In the genomic region with DNA sequence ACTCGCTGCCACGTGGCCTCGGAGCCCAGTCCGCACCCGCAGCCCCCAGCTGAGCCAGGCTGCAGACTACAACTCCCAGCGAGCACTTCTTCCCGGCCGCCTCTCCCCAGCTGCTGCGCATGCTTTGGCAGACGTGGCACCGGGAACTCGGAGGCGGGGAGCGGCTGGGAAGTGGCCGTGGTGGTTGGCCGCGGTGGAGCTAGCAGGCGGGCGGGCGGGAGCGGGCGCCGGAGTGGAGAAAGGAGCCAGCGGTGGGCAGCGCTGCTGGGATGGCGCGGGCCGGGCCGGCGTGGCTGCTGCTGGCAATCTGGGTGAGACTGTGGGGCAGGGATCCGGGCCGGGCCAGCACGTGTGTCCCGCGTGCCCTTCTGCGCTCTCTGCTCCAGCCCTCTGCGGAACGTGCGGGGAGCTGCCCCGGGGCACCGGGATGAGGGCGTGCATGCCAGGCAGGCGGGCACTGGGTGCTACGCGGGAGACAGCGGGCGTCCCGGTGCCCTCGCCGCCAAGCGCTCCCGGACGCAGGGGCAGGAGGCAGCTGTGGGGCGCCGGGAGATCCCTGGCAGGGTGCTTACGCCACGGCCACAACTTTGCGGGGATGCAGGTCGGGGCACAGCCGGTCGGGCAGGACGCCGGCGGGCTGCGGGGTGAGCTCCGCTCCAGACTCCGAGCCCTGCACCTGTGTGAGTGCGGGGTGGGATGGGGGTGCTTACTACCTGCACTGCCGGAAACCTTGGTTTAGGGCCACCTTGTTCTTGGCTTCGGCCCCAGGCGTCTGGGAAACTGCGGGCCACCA, we compare ENCODE assay signal across 1 cellular context.
A peak's percentile ranks its signal among the peaks of the same experiment; 100 is the strongest.
TF ChIP-seq lines count a peak whose summit lies in the region.

A gene (plus strand): TSS at position 130 of the 793 bp plus-strand sequence. CDS start 140 bp downstream, at position 270.

TF ChIP-seq in HepG2, 621 proteins besides CTCF, POLR2A, EP300 and RAD21 (continued from another document and continues in another):
- TF ChIP-seq ZNF672 (CRISPR knock-in tag; IDR thresholded peaks at IDR 0.05) (no peak; the same call in 1 of the 2 replicates), SOX13 (IDR thresholded peaks at IDR 0.05) (no peak), SOX13 (CRISPR knock-in tag; conservative IDR thresholded peaks at IDR 0.05 in 1 of 2, IDR thresholded peaks at IDR 0.05 in 1 of 2) (peak in 1 of 2 experiments; percentile 49; a peak in 2 of 4 replicates), FIP1L1 (IDR thresholded peaks at IDR 0.05; ENCODE audit: borderline replicate concordance, insufficient read depth, low read depth, low read length) (no peak), GLI4 (CRISPR knock-in tag; IDR thresholded peaks at IDR 0.05; ENCODE audit: borderline replicate concordance) (no peak), FOXP1 (IDR thresholded peaks at IDR 0.05) (no peak), FOXP1 (CRISPR knock-in tag; IDR thresholded peaks at IDR 0.05) (no peak), ZNF24 (IDR thresholded peaks at IDR 0.05) (no peak), ZNF747 (CRISPR knock-in tag; IDR thresholded peaks at IDR 0.05; ENCODE audit: borderline replicate concordance) (peak; percentile 78), ZNF816 (CRISPR knock-in tag; IDR thresholded peaks at IDR 0.05; ENCODE audit: borderline replicate concordance) (no peak), CCDC6 (CRISPR knock-in tag; IDR thresholded peaks at IDR 0.05) (peak; percentile 53; the same call in 1 of the 2 replicates), ZNF230 (CRISPR knock-in tag; IDR thresholded peaks at IDR 0.05) (peak; percentile 95; the same call in 1 of the 2 replicates), RXRA (CRISPR knock-in tag; IDR thresholded peaks at IDR 0.05) (peak; percentile 66; the same call in 1 of the 2 replicates), TAF15 (IDR thresholded peaks at IDR 0.05; ENCODE audit: low read depth, low read length, poor library complexity, severe bottlenecking) (no peak), PITX1 (CRISPR knock-in tag; IDR thresholded peaks at IDR 0.05) (peak; percentile 63; the same call in 1 of the 2 replicates), ZNF549 (CRISPR knock-in tag; IDR thresholded peaks at IDR 0.05) (no peak), ZFP1 (CRISPR knock-in tag; IDR thresholded peaks at IDR 0.05) (0 out of 2 replicates have a peak, but pooled peaks have one; percentile 31), NFKB2 (CRISPR knock-in tag; IDR thresholded peaks at IDR 0.05; ENCODE audit: borderline replicate concordance) (peak; percentile 54; the same call in 1 of the 2 replicates), EEA1 (CRISPR knock-in tag; IDR thresholded peaks at IDR 0.05; ENCODE audit: borderline replicate concordance) (0 out of 2 replicates have a peak, but pooled peaks have one; percentile 21), ZSCAN29 (CRISPR knock-in tag; conservative IDR thresholded peaks at IDR 0.05) (peak; percentile 61; the same call in 1 of the 2 replicates), ZNF550 (CRISPR knock-in tag; IDR thresholded peaks at IDR 0.05; ENCODE audit: borderline replicate concordance) (no peak), ZBTB7A (CRISPR knock-in tag; IDR thresholded peaks at IDR 0.05) (no peak), GPN1 (CRISPR knock-in tag; IDR thresholded peaks at IDR 0.05; ENCODE audit: borderline replicate concordance) (no peak), ZNF44 (CRISPR knock-in tag; IDR thresholded peaks at IDR 0.05) (no peak), BCL6 (CRISPR knock-in tag; IDR thresholded peaks at IDR 0.05) (peak; percentile 50; the same call in 1 of the 2 replicates), KAT8 (CRISPR knock-in tag; IDR thresholded peaks at IDR 0.05) (peak; percentile 83), HCFC1 (IDR thresholded peaks at IDR 0.05; ENCODE audit: low read depth, low read length) (peak; percentile 89), SMARCE1 (IDR thresholded peaks at IDR 0.05; ENCODE audit: borderline replicate concordance) (no peak)
- TF ChIP-seq, protein P1, sequence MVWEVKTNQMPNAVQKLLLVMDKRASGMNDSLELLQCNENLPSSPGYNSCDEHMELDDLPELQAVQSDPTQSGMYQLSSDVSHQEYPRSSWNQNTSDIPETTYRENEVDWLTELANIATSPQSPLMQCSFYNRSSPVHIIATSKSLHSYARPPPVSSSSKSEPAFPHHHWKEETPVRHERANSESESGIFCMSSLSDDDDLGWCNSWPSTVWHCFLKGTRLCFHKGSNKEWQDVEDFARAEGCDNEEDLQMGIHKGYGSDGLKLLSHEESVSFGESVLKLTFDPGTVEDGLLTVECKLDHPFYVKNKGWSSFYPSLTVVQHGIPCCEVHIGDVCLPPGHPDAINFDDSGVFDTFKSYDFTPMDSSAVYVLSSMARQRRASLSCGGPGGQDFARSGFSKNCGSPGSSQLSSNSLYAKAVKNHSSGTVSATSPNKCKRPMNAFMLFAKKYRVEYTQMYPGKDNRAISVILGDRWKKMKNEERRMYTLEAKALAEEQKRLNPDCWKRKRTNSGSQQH (CRISPR knock-in tag; IDR thresholded peaks at IDR 0.05; ENCODE audit: low read depth) = peak; percentile 78; the same call in 1 of the 2 replicates
- TF ChIP-seq, protein P2, sequence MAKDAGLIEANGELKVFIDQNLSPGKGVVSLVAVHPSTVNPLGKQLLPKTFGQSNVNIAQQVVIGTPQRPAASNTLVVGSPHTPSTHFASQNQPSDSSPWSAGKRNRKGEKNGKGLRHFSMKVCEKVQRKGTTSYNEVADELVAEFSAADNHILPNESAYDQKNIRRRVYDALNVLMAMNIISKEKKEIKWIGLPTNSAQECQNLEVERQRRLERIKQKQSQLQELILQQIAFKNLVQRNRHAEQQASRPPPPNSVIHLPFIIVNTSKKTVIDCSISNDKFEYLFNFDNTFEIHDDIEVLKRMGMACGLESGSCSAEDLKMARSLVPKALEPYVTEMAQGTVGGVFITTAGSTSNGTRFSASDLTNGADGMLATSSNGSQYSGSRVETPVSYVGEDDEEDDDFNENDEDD (CRISPR knock-in tag; IDR thresholded peaks at IDR 0.05; ENCODE audit: borderline replicate concordance) = peak; percentile 96
- TF ChIP-seq, protein P3, sequence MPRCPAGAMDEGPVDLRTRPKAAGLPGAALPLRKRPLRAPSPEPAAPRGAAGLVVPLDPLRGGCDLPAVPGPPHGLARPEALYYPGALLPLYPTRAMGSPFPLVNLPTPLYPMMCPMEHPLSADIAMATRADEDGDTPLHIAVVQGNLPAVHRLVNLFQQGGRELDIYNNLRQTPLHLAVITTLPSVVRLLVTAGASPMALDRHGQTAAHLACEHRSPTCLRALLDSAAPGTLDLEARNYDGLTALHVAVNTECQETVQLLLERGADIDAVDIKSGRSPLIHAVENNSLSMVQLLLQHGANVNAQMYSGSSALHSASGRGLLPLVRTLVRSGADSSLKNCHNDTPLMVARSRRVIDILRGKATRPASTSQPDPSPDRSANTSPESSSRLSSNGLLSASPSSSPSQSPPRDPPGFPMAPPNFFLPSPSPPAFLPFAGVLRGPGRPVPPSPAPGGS (CRISPR knock-in tag; IDR thresholded peaks at IDR 0.05) = no peak
- TF ChIP-seq, protein P4, sequence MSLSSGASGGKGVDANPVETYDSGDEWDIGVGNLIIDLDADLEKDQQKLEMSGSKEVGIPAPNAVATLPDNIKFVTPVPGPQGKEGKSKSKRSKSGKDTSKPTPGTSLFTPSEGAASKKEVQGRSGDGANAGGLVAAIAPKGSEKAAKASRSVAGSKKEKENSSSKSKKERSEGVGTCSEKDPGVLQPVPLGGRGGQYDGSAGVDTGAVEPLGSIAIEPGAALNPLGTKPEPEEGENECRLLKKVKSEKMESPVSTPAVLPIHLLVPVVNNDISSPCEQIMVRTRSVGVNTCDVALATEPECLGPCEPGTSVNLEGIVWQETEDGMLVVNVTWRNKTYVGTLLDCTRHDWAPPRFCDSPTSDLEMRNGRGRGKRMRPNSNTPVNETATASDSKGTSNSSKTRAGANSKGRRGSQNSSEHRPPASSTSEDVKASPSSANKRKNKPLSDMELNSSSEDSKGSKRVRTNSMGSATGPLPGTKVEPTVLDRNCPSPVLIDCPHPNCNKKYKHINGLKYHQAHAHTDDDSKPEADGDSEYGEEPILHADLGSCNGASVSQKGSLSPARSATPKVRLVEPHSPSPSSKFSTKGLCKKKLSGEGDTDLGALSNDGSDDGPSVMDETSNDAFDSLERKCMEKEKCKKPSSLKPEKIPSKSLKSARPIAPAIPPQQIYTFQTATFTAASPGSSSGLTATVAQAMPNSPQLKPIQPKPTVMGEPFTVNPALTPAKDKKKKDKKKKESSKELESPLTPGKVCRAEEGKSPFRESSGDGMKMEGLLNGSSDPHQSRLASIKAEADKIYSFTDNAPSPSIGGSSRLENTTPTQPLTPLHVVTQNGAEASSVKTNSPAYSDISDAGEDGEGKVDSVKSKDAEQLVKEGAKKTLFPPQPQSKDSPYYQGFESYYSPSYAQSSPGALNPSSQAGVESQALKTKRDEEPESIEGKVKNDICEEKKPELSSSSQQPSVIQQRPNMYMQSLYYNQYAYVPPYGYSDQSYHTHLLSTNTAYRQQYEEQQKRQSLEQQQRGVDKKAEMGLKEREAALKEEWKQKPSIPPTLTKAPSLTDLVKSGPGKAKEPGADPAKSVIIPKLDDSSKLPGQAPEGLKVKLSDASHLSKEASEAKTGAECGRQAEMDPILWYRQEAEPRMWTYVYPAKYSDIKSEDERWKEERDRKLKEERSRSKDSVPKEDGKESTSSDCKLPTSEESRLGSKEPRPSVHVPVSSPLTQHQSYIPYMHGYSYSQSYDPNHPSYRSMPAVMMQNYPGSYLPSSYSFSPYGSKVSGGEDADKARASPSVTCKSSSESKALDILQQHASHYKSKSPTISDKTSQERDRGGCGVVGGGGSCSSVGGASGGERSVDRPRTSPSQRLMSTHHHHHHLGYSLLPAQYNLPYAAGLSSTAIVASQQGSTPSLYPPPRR (CRISPR knock-in tag; IDR thresholded peaks at IDR 0.05; ENCODE audit: borderline replicate concordance) = no peak
- TF ChIP-seq, protein P5, sequence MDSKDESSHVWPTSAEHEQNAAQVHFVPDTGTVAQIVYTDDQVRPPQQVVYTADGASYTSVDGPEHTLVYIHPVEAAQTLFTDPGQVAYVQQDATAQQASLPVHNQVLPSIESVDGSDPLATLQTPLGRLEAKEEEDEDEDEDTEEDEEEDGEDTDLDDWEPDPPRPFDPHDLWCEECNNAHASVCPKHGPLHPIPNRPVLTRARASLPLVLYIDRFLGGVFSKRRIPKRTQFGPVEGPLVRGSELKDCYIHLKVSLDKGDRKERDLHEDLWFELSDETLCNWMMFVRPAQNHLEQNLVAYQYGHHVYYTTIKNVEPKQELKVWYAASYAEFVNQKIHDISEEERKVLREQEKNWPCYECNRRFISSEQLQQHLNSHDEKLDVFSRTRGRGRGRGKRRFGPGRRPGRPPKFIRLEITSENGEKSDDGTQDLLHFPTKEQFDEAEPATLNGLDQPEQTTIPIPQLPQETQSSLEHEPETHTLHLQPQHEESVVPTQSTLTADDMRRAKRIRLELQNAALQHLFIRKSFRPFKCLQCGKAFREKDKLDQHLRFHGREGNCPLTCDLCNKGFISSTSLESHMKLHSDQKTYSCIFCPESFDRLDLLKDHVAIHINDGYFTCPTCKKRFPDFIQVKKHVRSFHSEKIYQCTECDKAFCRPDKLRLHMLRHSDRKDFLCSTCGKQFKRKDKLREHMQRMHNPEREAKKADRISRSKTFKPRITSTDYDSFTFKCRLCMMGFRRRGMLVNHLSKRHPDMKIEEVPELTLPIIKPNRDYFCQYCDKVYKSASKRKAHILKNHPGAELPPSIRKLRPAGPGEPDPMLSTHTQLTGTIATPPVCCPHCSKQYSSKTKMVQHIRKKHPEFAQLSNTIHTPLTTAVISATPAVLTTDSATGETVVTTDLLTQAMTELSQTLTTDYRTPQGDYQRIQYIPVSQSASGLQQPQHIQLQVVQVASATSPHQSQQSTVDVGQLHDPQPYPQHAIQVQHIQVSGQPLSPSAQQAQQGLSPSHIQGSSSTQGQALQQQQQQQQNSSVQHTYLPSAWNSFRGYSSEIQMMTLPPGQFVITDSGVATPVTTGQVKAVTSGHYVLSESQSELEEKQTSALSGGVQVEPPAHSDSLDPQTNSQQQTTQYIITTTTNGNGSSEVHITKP (CRISPR knock-in tag; IDR thresholded peaks at IDR 0.05; ENCODE audit: low read depth) = no peak
- TF ChIP-seq, protein P6, sequence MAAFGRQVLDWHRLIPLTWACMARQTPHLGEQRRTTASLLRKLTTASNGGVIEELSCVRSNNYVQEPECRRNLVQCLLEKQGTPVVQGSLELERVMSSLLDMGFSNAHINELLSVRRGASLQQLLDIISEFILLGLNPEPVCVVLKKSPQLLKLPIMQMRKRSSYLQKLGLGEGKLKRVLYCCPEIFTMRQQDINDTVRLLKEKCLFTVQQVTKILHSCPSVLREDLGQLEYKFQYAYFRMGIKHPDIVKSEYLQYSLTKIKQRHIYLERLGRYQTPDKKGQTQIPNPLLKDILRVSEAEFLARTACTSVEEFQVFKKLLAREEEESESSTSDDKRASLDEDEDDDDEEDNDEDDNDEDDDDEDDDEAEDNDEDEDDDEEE (CRISPR knock-in tag; IDR thresholded peaks at IDR 0.05) = no peak
- TF ChIP-seq, protein P7, sequence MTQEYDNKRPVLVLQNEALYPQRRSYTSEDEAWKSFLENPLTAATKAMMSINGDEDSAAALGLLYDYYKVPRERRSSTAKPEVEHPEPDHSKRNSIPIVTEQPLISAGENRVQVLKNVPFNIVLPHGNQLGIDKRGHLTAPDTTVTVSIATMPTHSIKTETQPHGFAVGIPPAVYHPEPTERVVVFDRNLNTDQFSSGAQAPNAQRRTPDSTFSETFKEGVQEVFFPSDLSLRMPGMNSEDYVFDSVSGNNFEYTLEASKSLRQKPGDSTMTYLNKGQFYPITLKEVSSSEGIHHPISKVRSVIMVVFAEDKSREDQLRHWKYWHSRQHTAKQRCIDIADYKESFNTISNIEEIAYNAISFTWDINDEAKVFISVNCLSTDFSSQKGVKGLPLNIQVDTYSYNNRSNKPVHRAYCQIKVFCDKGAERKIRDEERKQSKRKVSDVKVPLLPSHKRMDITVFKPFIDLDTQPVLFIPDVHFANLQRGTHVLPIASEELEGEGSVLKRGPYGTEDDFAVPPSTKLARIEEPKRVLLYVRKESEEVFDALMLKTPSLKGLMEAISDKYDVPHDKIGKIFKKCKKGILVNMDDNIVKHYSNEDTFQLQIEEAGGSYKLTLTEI (CRISPR knock-in tag; conservative IDR thresholded peaks at IDR 0.05) = no peak
- TF ChIP-seq, protein P8, sequence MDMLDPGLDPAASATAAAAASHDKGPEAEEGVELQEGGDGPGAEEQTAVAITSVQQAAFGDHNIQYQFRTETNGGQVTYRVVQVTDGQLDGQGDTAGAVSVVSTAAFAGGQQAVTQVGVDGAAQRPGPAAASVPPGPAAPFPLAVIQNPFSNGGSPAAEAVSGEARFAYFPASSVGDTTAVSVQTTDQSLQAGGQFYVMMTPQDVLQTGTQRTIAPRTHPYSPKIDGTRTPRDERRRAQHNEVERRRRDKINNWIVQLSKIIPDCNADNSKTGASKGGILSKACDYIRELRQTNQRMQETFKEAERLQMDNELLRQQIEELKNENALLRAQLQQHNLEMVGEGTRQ (IDR thresholded peaks at IDR 0.05; ENCODE audit: low read depth, low read length) = no peak
- TF ChIP-seq, protein P8 (CRISPR knock-in tag; IDR thresholded peaks at IDR 0.05; ENCODE audit: borderline replicate concordance) = peak; percentile 83
- TF ChIP-seq, protein P9, sequence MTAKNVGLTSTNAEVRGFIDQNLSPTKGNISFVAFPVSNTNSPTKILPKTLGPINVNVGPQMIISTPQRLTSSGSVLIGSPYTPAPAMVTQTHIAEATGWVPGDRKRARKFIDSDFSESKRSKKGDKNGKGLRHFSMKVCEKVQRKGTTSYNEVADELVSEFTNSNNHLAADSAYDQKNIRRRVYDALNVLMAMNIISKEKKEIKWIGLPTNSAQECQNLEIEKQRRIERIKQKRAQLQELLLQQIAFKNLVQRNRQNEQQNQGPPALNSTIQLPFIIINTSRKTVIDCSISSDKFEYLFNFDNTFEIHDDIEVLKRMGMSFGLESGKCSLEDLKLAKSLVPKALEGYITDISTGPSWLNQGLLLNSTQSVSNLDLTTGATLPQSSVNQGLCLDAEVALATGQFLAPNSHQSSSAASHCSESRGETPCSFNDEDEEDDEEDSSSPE (CRISPR knock-in tag; IDR thresholded peaks at IDR 0.05) = peak; percentile 93
